ENCODE assay signal across 1 cellular context in the genomic region with DNA sequence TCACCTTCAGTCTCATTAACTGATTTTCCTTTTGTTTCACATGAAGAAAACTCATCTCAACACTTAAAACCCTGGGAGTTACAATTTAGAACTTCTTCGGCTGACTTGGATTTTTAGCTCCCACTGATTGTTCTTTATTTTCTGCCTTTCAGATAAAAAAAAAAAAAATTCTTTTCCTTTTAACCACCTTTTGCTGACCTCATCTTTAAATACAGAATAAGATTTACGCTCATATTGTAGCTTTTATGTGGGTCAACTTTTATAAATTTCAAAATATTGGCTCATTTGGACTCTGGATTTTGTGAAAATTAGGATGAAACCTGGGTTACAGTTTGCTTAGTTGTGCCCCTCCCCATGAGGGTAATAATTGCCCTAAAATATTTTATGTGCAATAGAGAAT.
A peak's percentile ranks its signal among the peaks of the same experiment; 100 is the strongest.
TF ChIP-seq lines count a peak whose summit lies in the region.

No MANE protein-coding gene starts in this region.

TF ChIP-seq in HepG2, 621 proteins besides CTCF, POLR2A, EP300 and RAD21:
- TF ChIP-seq, protein P1, sequence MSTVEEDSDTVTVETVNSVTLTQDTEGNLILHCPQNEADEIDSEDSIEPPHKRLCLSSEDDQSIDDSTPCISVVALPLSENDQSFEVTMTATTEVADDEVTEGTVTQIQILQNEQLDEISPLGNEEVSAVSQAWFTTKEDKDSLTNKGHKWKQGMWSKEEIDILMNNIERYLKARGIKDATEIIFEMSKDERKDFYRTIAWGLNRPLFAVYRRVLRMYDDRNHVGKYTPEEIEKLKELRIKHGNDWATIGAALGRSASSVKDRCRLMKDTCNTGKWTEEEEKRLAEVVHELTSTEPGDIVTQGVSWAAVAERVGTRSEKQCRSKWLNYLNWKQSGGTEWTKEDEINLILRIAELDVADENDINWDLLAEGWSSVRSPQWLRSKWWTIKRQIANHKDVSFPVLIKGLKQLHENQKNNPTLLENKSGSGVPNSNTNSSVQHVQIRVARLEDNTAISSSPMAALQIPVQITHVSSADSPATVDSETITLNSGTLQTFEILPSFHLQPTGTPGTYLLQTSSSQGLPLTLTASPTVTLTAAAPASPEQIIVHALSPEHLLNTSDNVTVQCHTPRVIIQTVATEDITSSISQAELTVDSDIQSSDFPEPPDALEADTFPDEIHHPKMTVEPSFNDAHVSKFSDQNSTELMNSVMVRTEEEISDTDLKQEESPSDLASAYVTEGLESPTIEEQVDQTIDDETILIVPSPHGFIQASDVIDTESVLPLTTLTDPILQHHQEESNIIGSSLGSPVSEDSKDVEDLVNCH (CRISPR knock-in tag; IDR thresholded peaks at IDR 0.05) = no peak
- TF ChIP-seq, protein P2, sequence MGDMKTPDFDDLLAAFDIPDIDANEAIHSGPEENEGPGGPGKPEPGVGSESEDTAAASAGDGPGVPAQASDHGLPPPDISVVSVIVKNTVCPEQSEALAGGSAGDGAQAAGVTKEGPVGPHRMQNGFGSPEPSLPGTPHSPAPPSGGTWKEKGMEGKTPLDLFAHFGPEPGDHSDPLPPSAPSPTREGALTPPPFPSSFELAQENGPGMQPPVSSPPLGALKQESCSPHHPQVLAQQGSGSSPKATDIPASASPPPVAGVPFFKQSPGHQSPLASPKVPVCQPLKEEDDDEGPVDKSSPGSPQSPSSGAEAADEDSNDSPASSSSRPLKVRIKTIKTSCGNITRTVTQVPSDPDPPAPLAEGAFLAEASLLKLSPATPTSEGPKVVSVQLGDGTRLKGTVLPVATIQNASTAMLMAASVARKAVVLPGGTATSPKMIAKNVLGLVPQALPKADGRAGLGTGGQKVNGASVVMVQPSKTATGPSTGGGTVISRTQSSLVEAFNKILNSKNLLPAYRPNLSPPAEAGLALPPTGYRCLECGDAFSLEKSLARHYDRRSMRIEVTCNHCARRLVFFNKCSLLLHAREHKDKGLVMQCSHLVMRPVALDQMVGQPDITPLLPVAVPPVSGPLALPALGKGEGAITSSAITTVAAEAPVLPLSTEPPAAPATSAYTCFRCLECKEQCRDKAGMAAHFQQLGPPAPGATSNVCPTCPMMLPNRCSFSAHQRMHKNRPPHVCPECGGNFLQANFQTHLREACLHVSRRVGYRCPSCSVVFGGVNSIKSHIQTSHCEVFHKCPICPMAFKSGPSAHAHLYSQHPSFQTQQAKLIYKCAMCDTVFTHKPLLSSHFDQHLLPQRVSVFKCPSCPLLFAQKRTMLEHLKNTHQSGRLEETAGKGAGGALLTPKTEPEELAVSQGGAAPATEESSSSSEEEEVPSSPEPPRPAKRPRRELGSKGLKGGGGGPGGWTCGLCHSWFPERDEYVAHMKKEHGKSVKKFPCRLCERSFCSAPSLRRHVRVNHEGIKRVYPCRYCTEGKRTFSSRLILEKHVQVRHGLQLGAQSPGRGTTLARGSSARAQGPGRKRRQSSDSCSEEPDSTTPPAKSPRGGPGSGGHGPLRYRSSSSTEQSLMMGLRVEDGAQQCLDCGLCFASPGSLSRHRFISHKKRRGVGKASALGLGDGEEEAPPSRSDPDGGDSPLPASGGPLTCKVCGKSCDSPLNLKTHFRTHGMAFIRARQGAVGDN (CRISPR knock-in tag; IDR thresholded peaks at IDR 0.05) = no peak
- TF ChIP-seq, protein P3, sequence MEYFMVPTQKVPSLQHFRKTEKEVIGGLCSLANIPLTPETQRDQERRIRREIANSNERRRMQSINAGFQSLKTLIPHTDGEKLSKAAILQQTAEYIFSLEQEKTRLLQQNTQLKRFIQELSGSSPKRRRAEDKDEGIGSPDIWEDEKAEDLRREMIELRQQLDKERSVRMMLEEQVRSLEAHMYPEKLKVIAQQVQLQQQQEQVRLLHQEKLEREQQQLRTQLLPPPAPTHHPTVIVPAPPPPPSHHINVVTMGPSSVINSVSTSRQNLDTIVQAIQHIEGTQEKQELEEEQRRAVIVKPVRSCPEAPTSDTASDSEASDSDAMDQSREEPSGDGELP (IDR thresholded peaks at IDR 0.05; ENCODE audit: borderline replicate concordance, low read depth) = no peak
- TF ChIP-seq, protein P4, sequence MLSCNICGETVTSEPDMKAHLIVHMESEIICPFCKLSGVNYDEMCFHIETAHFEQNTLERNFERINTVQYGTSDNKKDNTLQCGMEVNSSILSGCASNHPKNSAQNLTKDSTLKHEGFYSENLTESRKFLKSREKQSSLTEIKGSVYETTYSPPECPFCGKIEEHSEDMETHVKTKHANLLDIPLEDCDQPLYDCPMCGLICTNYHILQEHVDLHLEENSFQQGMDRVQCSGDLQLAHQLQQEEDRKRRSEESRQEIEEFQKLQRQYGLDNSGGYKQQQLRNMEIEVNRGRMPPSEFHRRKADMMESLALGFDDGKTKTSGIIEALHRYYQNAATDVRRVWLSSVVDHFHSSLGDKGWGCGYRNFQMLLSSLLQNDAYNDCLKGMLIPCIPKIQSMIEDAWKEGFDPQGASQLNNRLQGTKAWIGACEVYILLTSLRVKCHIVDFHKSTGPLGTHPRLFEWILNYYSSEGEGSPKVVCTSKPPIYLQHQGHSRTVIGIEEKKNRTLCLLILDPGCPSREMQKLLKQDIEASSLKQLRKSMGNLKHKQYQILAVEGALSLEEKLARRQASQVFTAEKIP (CRISPR knock-in tag; IDR thresholded peaks at IDR 0.05; ENCODE audit: borderline replicate concordance) = no peak
- TF ChIP-seq MAFF (IDR thresholded peaks at IDR 0.05; ENCODE audit: low read depth, low read length) = peak; percentile 28; the same call in 1 of the 2 replicates
- TF ChIP-seq MAFK (conservative IDR thresholded peaks at IDR 0.05 in 1 of 2, IDR thresholded peaks at IDR 0.05 in 1 of 2; ENCODE audit: low read length in 2 of 2) = peak in 1 of 2 experiments; percentile 52; a peak in 2 of 4 replicates
- no peak for TF ChIP-seq ZNF12 (CRISPR knock-in tag; IDR thresholded peaks at IDR 0.05)
- TF ChIP-seq, protein P5, sequence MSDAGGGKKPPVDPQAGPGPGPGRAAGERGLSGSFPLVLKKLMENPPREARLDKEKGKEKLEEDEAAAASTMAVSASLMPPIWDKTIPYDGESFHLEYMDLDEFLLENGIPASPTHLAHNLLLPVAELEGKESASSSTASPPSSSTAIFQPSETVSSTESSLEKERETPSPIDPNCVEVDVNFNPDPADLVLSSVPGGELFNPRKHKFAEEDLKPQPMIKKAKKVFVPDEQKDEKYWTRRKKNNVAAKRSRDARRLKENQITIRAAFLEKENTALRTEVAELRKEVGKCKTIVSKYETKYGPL (CRISPR knock-in tag; IDR thresholded peaks at IDR 0.05) = no peak
TF ChIP-seq in HepG2: peak in this region for 2.
